In genomic region chr3:144109944-144110343, GRCh38 we compare ENCODE assay signal across 10 cellular contexts.
DNase-seq lines count a peak whose midpoint lies in the region; ATAC-seq lines count a peak whose summit lies in the region.
"Had no signal": no experiment of that assay in that cellular context is flagged by ENCODE, and none has a peak within 500 bp of the region (broad histone marks: within the 10 kb centered on the region; RNA-seq: fewer than 3 reads in every experiment).

No MANE protein-coding gene starts in this region.

- ATAC-seq in activated CD8-positive, alpha-beta memory T cell treated with anti-CD3 and anti-CD28 coated beads, Interleukin-2, amount 10 ng/mL, durations not matched to agents 7 days and 5 days, result peak; percentile 90
- peak; percentile 98 for ATAC-seq in HG02852 (IDR thresholded peaks at IDR 0.05; ENCODE audit: unreplicated experiment)
- peak; percentile 59 to 61 for ATAC-seq in stimulated activated naive B cell treated with anti-CD40 and anti-IgM and Interleukin-4, amounts not matched to agents 10 μg/mL and 1 μg/mL and 100 μg/mL, for 72 hours (replicated peaks)

- H3K4me1 Mint-ChIP-seq in activated CD8-positive, alpha-beta memory T cell treated with anti-CD3 and anti-CD28 coated beads, Interleukin-2, amount 10 ng/mL, durations not matched to agents 7 days and 5 days, result peaks cover 10% of the 10 kb centered on the region
- peaks cover 0 to 2% of the 10 kb centered on the region in 2 donors for H3K4me1 Mint-ChIP-seq in stimulated activated naive B cell treated with anti-CD40 and anti-IgM and Interleukin-4, amounts not matched to agents 10 μg/mL and 1 μg/mL and 100 μg/mL, for 72 hours

- peak overlapping the region; percentile 16 for H3K4me3 Mint-ChIP-seq in activated CD8-positive, alpha-beta memory T cell treated with anti-CD3 and anti-CD28 coated beads, Interleukin-2, amount 10 ng/mL, durations not matched to agents 7 days and 5 days
- H3K4me3 Mint-ChIP-seq in stimulated activated naive B cell treated with anti-CD40 and anti-IgM and Interleukin-4, amounts not matched to agents 10 μg/mL and 1 μg/mL and 100 μg/mL, for 72 hours, result no peak overlapping the region
- H3K4me3 Mint-ChIP-seq: mesothelial cell of epicardium had no signal

- H3K36me3 Mint-ChIP-seq in activated CD8-positive, alpha-beta memory T cell treated with anti-CD3 and anti-CD28 coated beads, Interleukin-2, amount 10 ng/mL, durations not matched to agents 7 days and 5 days, result peaks cover 3% of the 10 kb centered on the region
- no peaks in the 10 kb centered on the region for H3K36me3 Mint-ChIP-seq in stimulated activated naive B cell treated with anti-CD40 and anti-IgM and Interleukin-4, amounts not matched to agents 10 μg/mL and 1 μg/mL and 100 μg/mL, for 72 hours
- H3K36me3 Mint-ChIP-seq: mesothelial cell of epicardium had no signal

- peak overlapping the region; percentile 52 for H3K27ac Mint-ChIP-seq in activated CD8-positive, alpha-beta memory T cell treated with anti-CD3 and anti-CD28 coated beads, Interleukin-2, amount 10 ng/mL, durations not matched to agents 7 days and 5 days
- no peak overlapping the region for H3K27ac Mint-ChIP-seq in stimulated activated naive B cell treated with anti-CD40 and anti-IgM and Interleukin-4, amounts not matched to agents 10 μg/mL and 1 μg/mL and 100 μg/mL, for 72 hours
- H3K27ac Mint-ChIP-seq: mesothelial cell of epicardium had no signal

- DNase-seq in activated CD8-positive, alpha-beta memory T cell treated with anti-CD3 and anti-CD28 coated beads, Interleukin-2, amount 10 ng/mL, durations not matched to agents 7 days and 5 days, result no peak
- DNase-seq in activated CD8-positive, alpha-beta memory T cell treated with anti-CD3 and anti-CD28 coated beads for 24 hours, result no peak
- DNase-seq in NOMO-1 treated with DMSO at 0.1 percent for 48 hours (lab: John Stamatoyannopoulos, UW; ENCODE audit: unreplicated experiment) (peak; percentile 83), HUDEP-2 (lab: John Stamatoyannopoulos, UW; ENCODE audit: unreplicated experiment in 76 of 76) (no peak), cortex of kidney (lab: John Stamatoyannopoulos, UW) (no peak), AG20443 (ENCODE audit: low spot score) (no peak)
- DNase-seq in stimulated activated naive B cell treated with anti-CD40 and anti-IgM and Interleukin-4, amounts not matched to agents 10 μg/mL and 1 μg/mL and 100 μg/mL, for 72 hours, result no peak
- DNase-seq: NCI-H2227 treated with DMSO at 0.1 percent for 48 hours had no signal

- H3K9me3 Mint-ChIP-seq in activated CD8-positive, alpha-beta memory T cell treated with anti-CD3 and anti-CD28 coated beads, Interleukin-2, amount 10 ng/mL, durations not matched to agents 7 days and 5 days (ENCODE audit: low read depth), result no peaks in the 10 kb centered on the region
- no peaks in the 10 kb centered on the region for H3K9me3 Mint-ChIP-seq in stimulated activated naive B cell treated with anti-CD40 and anti-IgM and Interleukin-4, amounts not matched to agents 10 μg/mL and 1 μg/mL and 100 μg/mL, for 72 hours

- H3K27me3 Mint-ChIP-seq in activated CD8-positive, alpha-beta memory T cell treated with anti-CD3 and anti-CD28 coated beads, Interleukin-2, amount 10 ng/mL, durations not matched to agents 7 days and 5 days, result peaks cover 9% of the 10 kb centered on the region
- peaks cover 5 to 6% of the 10 kb centered on the region in 2 donors for H3K27me3 Mint-ChIP-seq in stimulated activated naive B cell treated with anti-CD40 and anti-IgM and Interleukin-4, amounts not matched to agents 10 μg/mL and 1 μg/mL and 100 μg/mL, for 72 hours

- CTCF ChIA-PET in activated CD8-positive, alpha-beta memory T cell treated with anti-CD3 and anti-CD28 coated beads, Interleukin-2, amount 10 ng/mL, durations not matched to agents 7 days and 5 days (lab: Charles Lee), result no interaction called here
